11 cellular contexts compared by ENCODE assay signal in the genomic region with DNA sequence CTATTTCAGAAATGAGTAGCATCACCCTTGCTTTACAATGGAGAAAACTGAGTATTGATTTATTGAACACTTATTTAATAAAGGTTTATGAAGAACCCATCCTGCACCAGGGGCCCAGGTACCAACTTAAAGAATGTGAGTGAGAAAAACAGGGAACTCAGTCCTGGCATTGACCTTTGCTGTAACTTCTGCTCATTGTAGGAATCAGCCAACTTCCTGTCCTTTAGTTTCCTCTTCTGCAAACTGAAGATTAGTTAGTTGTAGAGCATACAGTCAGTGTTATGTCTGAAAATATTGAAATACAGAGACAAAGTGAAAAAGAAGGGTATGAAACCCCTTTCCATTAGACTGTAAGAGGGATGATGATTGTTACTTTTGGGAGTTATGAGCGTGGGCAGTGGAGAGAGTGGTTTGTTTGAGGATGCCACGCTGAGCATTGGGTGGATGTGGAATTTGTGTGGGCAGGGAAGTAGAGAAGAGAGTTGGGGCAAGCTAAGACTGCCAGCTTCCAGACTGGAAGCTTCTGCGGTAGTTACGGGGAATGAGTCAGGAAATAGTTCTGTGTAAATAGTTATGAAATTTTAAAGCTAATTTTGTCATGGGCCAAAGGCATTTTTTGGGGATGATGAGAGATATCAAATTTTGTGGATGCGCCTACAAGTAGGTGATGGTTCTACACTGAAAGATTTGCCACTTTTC.
DNase-seq lines count a peak whose midpoint lies in the region; ATAC-seq and TF ChIP-seq lines count a peak whose summit lies in the region.
"Had no signal": no experiment of that assay in that cellular context is flagged by ENCODE, and none has a peak within 500 bp of the region (broad histone marks: within the 10 kb centered on the region; RNA-seq: fewer than 3 reads in every experiment).

No MANE protein-coding gene starts in this region.

- H3K18ac ChIP-seq in mesenchymal stem cell (ENCODE audit: low read depth in 1 of 2, low read length in 2 of 2), result no peak overlapping the region

- peaks cover 5% of the 10 kb centered on the region for H3K4me1 ChIP-seq in mesenchymal stem cell (ENCODE audit: control insufficient read depth, insufficient read depth, low read depth, low read length)
- H3K4me1 ChIP-seq: thyroid gland had no signal

- no peak overlapping the region for H4K8ac ChIP-seq in mesenchymal stem cell (ENCODE audit: low read length)

- no peak overlapping the region for H3K23ac ChIP-seq in mesenchymal stem cell (ENCODE audit: low read length in 2 of 2)

- peak; percentile 50 for DNase-seq in AG09319 (ENCODE audit: extremely low read depth, low read depth)
- peak; percentile 84 for DNase-seq in HS-5 (ENCODE audit: low read depth)
- DNase-seq in amniotic epithelial cell (ENCODE audit: low read depth), result peak; percentile 97
- DNase-seq in mesenchymal stem cell, result no peak
- DNase-seq in type B pancreatic cell (ENCODE audit: extremely low spot score, unreplicated experiment), result no peak
- no peak for DNase-seq in NCI-H1417 treated with DMSO at 0.1 percent for 48 hours (lab: John Stamatoyannopoulos, UW)
- DNase-seq in HuH-7 (ENCODE audit: low spot score), result no peak
- DNase-seq: thyroid gland, WERI-Rb-1 had no signal

- no peaks in the 10 kb centered on the region for H3K79me1 ChIP-seq in mesenchymal stem cell (replicated peaks; ENCODE audit: low read length, poor library complexity, severe bottlenecking)

- H2BK5ac ChIP-seq in mesenchymal stem cell (ENCODE audit: low read depth, low read length, poor library complexity, severe bottlenecking), result peak overlapping the region; percentile 5

- no peak overlapping the region for H3K4ac ChIP-seq in mesenchymal stem cell (ENCODE audit: low read depth in 1 of 2, low read length in 2 of 2)

- no peak overlapping the region for H2AFZ ChIP-seq in mesenchymal stem cell (ENCODE audit: low read depth, low read length)

- no peaks in the 10 kb centered on the region for H3K27me3 Mint-ChIP-seq in type B pancreatic cell

- H3K4me3 ChIP-seq in mesenchymal stem cell (ENCODE audit: insufficient read depth in 1 of 2, low read depth in 1 of 2, low read length in 2 of 2), result no peak overlapping the region
- H3K4me3 ChIP-seq: thyroid gland had no signal

- no peaks in the 10 kb centered on the region for H3K27me3 ChIP-seq in mesenchymal stem cell (ENCODE audit: control insufficient read depth in 1 of 2, insufficient read depth in 1 of 2, low read length in 2 of 2)
- H3K27me3 ChIP-seq: thyroid gland had no signal

- no peak overlapping the region for H4K91ac ChIP-seq in mesenchymal stem cell (ENCODE audit: low read length)

- H3K36me3 ChIP-seq in mesenchymal stem cell (ENCODE audit: control insufficient read depth in 1 of 2, insufficient read depth in 2 of 2, low read depth in 1 of 2, low read length in 2 of 2), result no peaks in the 10 kb centered on the region
- H3K36me3 ChIP-seq: thyroid gland, WERI-Rb-1 had no signal

- no peaks in the 10 kb centered on the region for H3K36me3 Mint-ChIP-seq in type B pancreatic cell

- WGBS in mesenchymal stem cell, result 91% methylated on average over 5 of the region's 5 CpGs

- peak overlapping the region; percentile 26 for H3K9ac ChIP-seq in mesenchymal stem cell (ENCODE audit: low read length)

- H2AK5ac ChIP-seq in mesenchymal stem cell (ENCODE audit: low read length, severe bottlenecking), result peak overlapping the region; percentile 9

- no peak for ATAC-seq in HG02642 (IDR thresholded peaks at IDR 0.05; ENCODE audit: poor library complexity, unreplicated experiment)

- no peak overlapping the region for H3K14ac ChIP-seq in mesenchymal stem cell (ENCODE audit: low read length in 2 of 2)

- H2BK120ac ChIP-seq in mesenchymal stem cell (ENCODE audit: low read depth, low read length), result no peak overlapping the region

- no peak overlapping the region for H3K4me2 ChIP-seq in mesenchymal stem cell (ENCODE audit: low read length, poor library complexity, severe bottlenecking)

- H3K4me3 Mint-ChIP-seq in type B pancreatic cell, result no peak overlapping the region
- H3K4me3 Mint-ChIP-seq: neural crest cell had no signal

- no peak overlapping the region for H2BK15ac ChIP-seq in mesenchymal stem cell (ENCODE audit: low read depth, poor library complexity, severe bottlenecking)

- H3K9me3 ChIP-seq in mesenchymal stem cell (ENCODE audit: control insufficient read depth, low read length), result no peaks in the 10 kb centered on the region
- H3K9me3 ChIP-seq: thyroid gland had no signal

- H3K9me3 Mint-ChIP-seq in type B pancreatic cell, result no peaks in the 10 kb centered on the region

- no peak overlapping the region for H2BK12ac ChIP-seq in mesenchymal stem cell (ENCODE audit: low read length in 2 of 2)

- H3K27ac ChIP-seq in mesenchymal stem cell (ENCODE audit: low read length, poor library complexity, severe bottlenecking), result peak overlapping the region; percentile 36
- H3K27ac ChIP-seq: thyroid gland, WERI-Rb-1 had no signal

- peaks cover 28% of the 10 kb centered on the region for H3K4me1 Mint-ChIP-seq in type B pancreatic cell (ENCODE audit: unreplicated experiment)

- TF ChIP-seq CTCF in AG09319 (IDR thresholded peaks at IDR 0.05; ENCODE audit: low read depth, low read length), result no peak
- no peak for TF ChIP-seq CTCF in type B pancreatic cell (conservative IDR thresholded peaks at IDR 0.05)

- no peak overlapping the region for H3K27ac Mint-ChIP-seq in type B pancreatic cell

Comparison
In these comparisons a context has a peak if more than half of its experiments do, and no peak if none do; other contexts are left out.
1. DNase-seq: peak in AG09319 (single experiment), HS-5 (single experiment) and amniotic epithelial cell (single experiment); none in mesenchymal stem cell (single experiment), type B pancreatic cell (single experiment), NCI-H1417 treated with DMSO at 0.1 percent for 48 hours (single experiment) and HuH-7 (single experiment).